17 cellular contexts compared by ENCODE assay signal in genomic region chrX:136731207-136731782, GRCh38. TPM values are rescaled to one million over a fixed set of nuclear protein-coding genes. Genes with fewer than 3 reads are reported as not detected.
A peak's percentile ranks its signal among the peaks of the same experiment; 100 is the strongest.
DNase-seq lines count a peak whose midpoint lies in the region; ATAC-seq and TF ChIP-seq lines count a peak whose summit lies in the region.
"Had no signal": no experiment of that assay in that cellular context is flagged by ENCODE, and none has a peak within 500 bp of the region (broad histone marks: within the 10 kb centered on the region; RNA-seq: fewer than 3 reads in every experiment).

No MANE protein-coding gene starts in this region.

- DNase-seq in stimulated activated CD4-positive, alpha-beta T cell treated with anti-CD3 and anti-CD28 coated beads, Interleukin-15, amount 100 ng/mL, for 24 hours: peak; percentile 42
- no peak for DNase-seq in stimulated activated CD4-positive, alpha-beta T cell treated with anti-CD3 and anti-CD28 coated beads, Interleukin-12 subunit alpha, Interleukin-12 subunit beta, amount 100 ng/mL, for 4 hours
- no peak for DNase-seq in activated naive CD4-positive, alpha-beta T cell treated with anti-CD3 and anti-CD28 coated beads, Interleukin-2, amount 50 U/mL, for 72 hours (ENCODE audit: low spot score in 2 of 2)
- DNase-seq in left cardiac atrium (no peak), thoracic aorta (ENCODE audit: low spot score) (no peak), dermis blood vessel endothelial cell (no peak), GM19238 (ENCODE audit: insufficient read length, low spot score) (no peak), NCI-H1694 (lab: John Stamatoyannopoulos, UW) (no peak)
- DNase-seq: body of pancreas, DMS53, immature natural killer cell, KBM-7, mesenchymal stem cell, NCI-H1105, NCI-H345 had no signal

- no peak for TF ChIP-seq CTCF in thoracic aorta (IDR thresholded peaks at IDR 0.05)

- no peaks in the 10 kb centered on the region for H3K9me3 Mint-ChIP-seq in activated naive CD4-positive, alpha-beta T cell treated with anti-CD3 and anti-CD28 coated beads, Interleukin-2, amount 50 U/mL, for 72 hours
- H3K9me3 Mint-ChIP-seq: immature natural killer cell had no signal

- ATAC-seq in activated naive CD4-positive, alpha-beta T cell treated with anti-CD3 and anti-CD28 coated beads, Interleukin-2, amount 50 U/mL, for 72 hours: peak; percentile 68 to 90
- peak; percentile 23 to 65 for ATAC-seq in left cardiac atrium
- no peak for ATAC-seq in thoracic aorta (ENCODE audit: insufficient number of reproducible peaks, low FRiP score, low read depth)
- ATAC-seq: body of pancreas, HCT116 had no signal

- peaks cover 0 to 14% of the 10 kb centered on the region in 2 donors for H3K4me1 ChIP-seq in thoracic aorta (ENCODE audit: control insufficient read depth in 1 of 2, low read depth in 2 of 2)
- H3K4me1 ChIP-seq: body of pancreas had no signal

- H3K36me3 ChIP-seq in thoracic aorta: no peaks in the 10 kb centered on the region
- H3K36me3 ChIP-seq: suprapubic skin had no signal

- peak overlapping the region; percentile 43 to 62 for H3K27ac ChIP-seq in thoracic aorta
- H3K27ac ChIP-seq: body of pancreas, suprapubic skin had no signal

- H3K9me3 ChIP-seq in thoracic aorta: no peaks in the 10 kb centered on the region
- H3K9me3 ChIP-seq: body of pancreas, suprapubic skin had no signal

- H3K27ac Mint-ChIP-seq in activated naive CD4-positive, alpha-beta T cell treated with anti-CD3 and anti-CD28 coated beads, Interleukin-2, amount 50 U/mL, for 72 hours: peak overlapping the region in 1 of 2 donors; percentile 29

- H3K36me3 Mint-ChIP-seq in activated naive CD4-positive, alpha-beta T cell treated with anti-CD3 and anti-CD28 coated beads, Interleukin-2, amount 50 U/mL, for 72 hours: peaks cover 0 to 16% of the 10 kb centered on the region in 2 donors

- intact Hi-C loops in left cardiac atrium (cut with DNase I): no loop called here

- H3K27me3 ChIP-seq in thoracic aorta (replicated peaks; ENCODE audit: insufficient read depth): no peaks in the 10 kb centered on the region
- H3K27me3 ChIP-seq: body of pancreas, suprapubic skin had no signal

- peak overlapping the region; percentile 25 for H3K4me3 ChIP-seq in thoracic aorta
- H3K4me3 ChIP-seq: body of pancreas, suprapubic skin had no signal

RNA-seq across cellular contexts. Expression of gene ARHGEF6, which starts 49.4 kb away (rescaled TPM):
- total RNA-seq in activated naive CD4-positive, alpha-beta T cell treated with anti-CD3 and anti-CD28 coated beads, Interleukin-2, amount 50 U/mL, for 72 hours: 10 to 100 TPM; 59.5 to 80.3 TPM
- total RNA-seq in left cardiac atrium (10 to 100 TPM; 34.9 to 40.0 TPM), thoracic aorta (10 to 100 TPM; 25.7 to 34.8 TPM), dermis blood vessel endothelial cell (16.5 TPM in 2 replicates)
